13 cellular contexts compared by ENCODE assay signal in genomic region chr4:169338246-169338645, GRCh38.
"Had no signal": no experiment of that assay in that cellular context is flagged by ENCODE, and none has a peak within 500 bp of the region (broad histone marks: within the 10 kb centered on the region; RNA-seq: fewer than 3 reads in every experiment).

No MANE protein-coding gene starts in this region.

- FAIRE-seq: colon, endothelial cell of umbilical vein had no signal

- H3K4me3 ChIP-seq: skin epidermis, tibial nerve had no signal

- H3K27me3 ChIP-seq: tibial nerve had no signal

- H3K36me3 ChIP-seq: tibial nerve had no signal

- H3K27ac ChIP-seq: tibial nerve had no signal

- DNase-seq: activated CD4-positive, alpha-beta T cell treated with anti-CD3 and anti-CD28 coated beads for 1 hour; activated CD4-positive, alpha-beta T cell treated with anti-CD3 and anti-CD28 coated beads, Interleukin-2, amount 50 U/mL, for 48 hours; activated CD8-positive, alpha-beta memory T cell treated with anti-CD3 and anti-CD28 coated beads, Interleukin-2, amount 10 ng/mL, durations not matched to agents 7 days and 5 days; activated gamma-delta T cell treated with Interleukin-2 at 50 U/mL for 16 hours; activated naive CD8-positive, alpha-beta T cell treated with anti-CD3 and anti-CD28 coated beads for 36 hours; activated T-cell treated with anti-CD3 and anti-CD28 coated beads, Interleukin-2, amount 50 U/mL, for 72 hours; anterior cingulate cortex; naive B cell; retina had no signal

- H3K4me1 ChIP-seq: tibial nerve had no signal

- H3K9me3 ChIP-seq: tibial nerve had no signal
